In genomic region chr3:113606539-113607218, GRCh38 we compare ENCODE assay signal across 8 cellular contexts.
DNase-seq lines count a peak whose midpoint lies in the region; ATAC-seq and TF ChIP-seq lines count a peak whose summit lies in the region.

No MANE protein-coding gene starts in this region.

- H3K9me3 Mint-ChIP-seq in CD14-positive monocyte = peaks cover 0 to 5% (median 0%) of the 10 kb centered on the region in 7 donors

- ATAC-seq in GM18873 (IDR thresholded peaks at IDR 0.05; ENCODE audit: low FRiP score, unreplicated experiment) (peak; percentile 99), HG02885 (IDR thresholded peaks at IDR 0.05; ENCODE audit: poor library complexity, unreplicated experiment) (peak; percentile 100)

- intact Hi-C loops in CD14-positive monocyte (cut with micrococcal nuclease) = no loop called here

- no peak overlapping the region for H3K27ac Mint-ChIP-seq in CD14-positive monocyte

- H3K4me3 Mint-ChIP-seq in CD14-positive monocyte = no peak overlapping the region

- peaks cover 13% of the 10 kb centered on the region for H3K4me1 Mint-ChIP-seq in CD14-positive monocyte

- peak; percentile 76 for DNase-seq in RPMI8226
- peak; percentile 15 for DNase-seq in iPS DF 19.7 (ENCODE audit: low read depth, low spot score)
- DNase-seq in CD14-positive monocyte (ENCODE audit: low spot score) = no peak
- no peak for DNase-seq in NCI-H2227 treated with DMSO at 0.1 percent for 48 hours (lab: John Stamatoyannopoulos, UW)
- DNase-seq in COLO829 (ENCODE audit: low spot score) = no peak
- DNase-seq in SIG-M5 treated with dmso at 0.1 percent for 504 hours (lab: John Stamatoyannopoulos, UW; ENCODE audit: unreplicated experiment) = no peak

- no peak for TF ChIP-seq CTCF in CD14-positive monocyte (IDR thresholded peaks at IDR 0.05)

- H3K27me3 Mint-ChIP-seq in CD14-positive monocyte (ENCODE audit: low read depth in 3 of 3) = peaks cover 0 to 6% (median 4%) of the 10 kb centered on the region in 3 donors

- no peaks in the 10 kb centered on the region for H3K36me3 Mint-ChIP-seq in CD14-positive monocyte

Comparison
In these comparisons a context has a peak if more than half of its experiments do, and no peak if none do; other contexts are left out.
1. DNase-seq: peak in RPMI8226 (single experiment) and iPS DF 19.7 (single experiment); none in CD14-positive monocyte (single experiment), NCI-H2227 treated with DMSO at 0.1 percent for 48 hours (single experiment), COLO829 (single experiment) and SIG-M5 treated with dmso at 0.1 percent for 504 hours (single experiment).